Comparison of ENCODE assay signal across 21 cellular contexts in genomic region chr16:89025636-89026035, GRCh38. TPM values are rescaled to one million over a fixed set of nuclear protein-coding genes. Genes with fewer than 3 reads are reported as not detected.
A peak's percentile ranks its signal among the peaks of the same experiment; 100 is the strongest.
DNase-seq lines count a peak whose midpoint lies in the region; ATAC-seq and TF ChIP-seq lines count a peak whose summit lies in the region.
"Had no signal": no experiment of that assay in that cellular context is flagged by ENCODE, and none has a peak within 500 bp of the region (broad histone marks: within the 10 kb centered on the region; RNA-seq: fewer than 3 reads in every experiment).

No MANE protein-coding gene starts in this region.

- peaks cover 14% of the 10 kb centered on the region for H3K36me3 Mint-ChIP-seq in activated naive CD8-positive, alpha-beta T cell treated with anti-CD3 and anti-CD28 coated beads for 36 hours

- H3K9me3 ChIP-seq in RWPE2 (ENCODE audit: severe bottlenecking): no peaks in the 10 kb centered on the region
- H3K9me3 ChIP-seq: right lobe of liver had no signal

- H3K27me3 ChIP-seq in RWPE2 (ENCODE audit: insufficient read depth, poor library complexity, severe bottlenecking) (peaks cover 37% of the 10 kb centered on the region), foreskin keratinocyte (no peaks in the 10 kb centered on the region)

- no peak for TF ChIP-seq CTCF in RWPE2 (IDR thresholded peaks at IDR 0.05; ENCODE audit: poor library complexity, severe bottlenecking)
- no peak for TF ChIP-seq CTCF in foreskin keratinocyte (conservative IDR thresholded peaks at IDR 0.05)

- peak overlapping the region; percentile 88 for H3K27ac Mint-ChIP-seq in activated naive CD8-positive, alpha-beta T cell treated with anti-CD3 and anti-CD28 coated beads for 36 hours
- H3K27ac Mint-ChIP-seq: stimulated activated naive B cell treated with anti-CD40 and anti-IgM and Interleukin-4, amounts not matched to agents 10 μg/mL and 1 μg/mL and 100 μg/mL, for 72 hours had no signal

- H3K27me3 Mint-ChIP-seq in activated naive CD8-positive, alpha-beta T cell treated with anti-CD3 and anti-CD28 coated beads for 36 hours: peaks cover 7% of the 10 kb centered on the region

- H3K9me3 Mint-ChIP-seq in activated naive CD8-positive, alpha-beta T cell treated with anti-CD3 and anti-CD28 coated beads for 36 hours: peaks cover 21% of the 10 kb centered on the region

- intact Hi-C loops in left cardiac atrium (cut with DNase I): no loop called here
- intact Hi-C loops in Right ventricle myocardium superior (cut with DNase I): no loop called here

- H3K27ac ChIP-seq in RWPE2 (ENCODE audit: poor library complexity, severe bottlenecking) (no peak overlapping the region), foreskin keratinocyte (no peak overlapping the region)
- H3K27ac ChIP-seq: C4-2B, gastroesophageal sphincter, KMS-11, right lobe of liver had no signal

- H3K4me3 Mint-ChIP-seq in activated naive CD8-positive, alpha-beta T cell treated with anti-CD3 and anti-CD28 coated beads for 36 hours: no peak overlapping the region
- H3K4me3 Mint-ChIP-seq: stimulated activated naive B cell treated with anti-CD40 and anti-IgM and Interleukin-4, amounts not matched to agents 10 μg/mL and 1 μg/mL and 100 μg/mL, for 72 hours had no signal

- H3K4me1 Mint-ChIP-seq in activated naive CD8-positive, alpha-beta T cell treated with anti-CD3 and anti-CD28 coated beads for 36 hours: peaks cover 9% of the 10 kb centered on the region

- ATAC-seq in left cardiac atrium (no peak), Right ventricle myocardium superior (ENCODE audit: poor library complexity) (no peak), RWPE2 (ENCODE audit: low read depth) (no peak), foreskin keratinocyte (no peak), GM19397 (IDR thresholded peaks at IDR 0.05; ENCODE audit: unreplicated experiment) (no peak)
- ATAC-seq: gastroesophageal sphincter, left lobe of liver had no signal

- H3K36me3 ChIP-seq in RWPE2 (ENCODE audit: low read depth): no peaks in the 10 kb centered on the region
- H3K36me3 ChIP-seq: gastroesophageal sphincter, right lobe of liver had no signal

- no peak overlapping the region for H3K4me3 ChIP-seq in RWPE2 (ENCODE audit: severe bottlenecking)
- H3K4me3 ChIP-seq: gastroesophageal sphincter, right lobe of liver had no signal

- DNase-seq in left cardiac atrium (peak; percentile 1), Right ventricle myocardium superior (no peak), RWPE2 (ENCODE audit: low spot score) (peak; percentile 23), foreskin keratinocyte (no peak), epidermal melanocyte (ENCODE audit: insufficient read length, low spot score) (no peak)
- DNase-seq in activated naive CD8-positive, alpha-beta T cell treated with anti-CD3 and anti-CD28 coated beads for 36 hours: no peak
- DNase-seq: dermis blood vessel endothelial cell; H7; hippocampal formation; NCI-H1417; NCI-H2029 treated with DMSO at 0.1 percent for 48 hours; NCI-H2227 treated with DMSO at 0.1 percent for 48 hours; NCI-H69; stimulated activated naive B cell treated with anti-CD40 and anti-IgM and Interleukin-4, amounts not matched to agents 10 μg/mL and 1 μg/mL and 100 μg/mL, for 72 hours had no signal

- H3K4me1 ChIP-seq in RWPE2 (ENCODE audit: insufficient read depth, poor library complexity, severe bottlenecking) (no peaks in the 10 kb centered on the region), foreskin keratinocyte (no peaks in the 10 kb centered on the region)
- H3K4me1 ChIP-seq: gastroesophageal sphincter, right lobe of liver had no signal

RNA-seq across cellular contexts. Expression of gene CBFA2T3, which starts 48.6 kb away (rescaled TPM):
- 1 to 10 TPM; 6.5 to 6.6 TPM for total RNA-seq in left cardiac atrium
- 8.6 TPM for total RNA-seq in Right ventricle myocardium superior
- total RNA-seq in activated naive CD8-positive, alpha-beta T cell treated with anti-CD3 and anti-CD28 coated beads for 36 hours: under 1 TPM; 0.28 to 0.56 TPM
- total RNA-seq in foreskin keratinocyte: 0.18 and 0.20 TPM in 2 replicates
- 0.09 and 0.18 TPM in 2 replicates for polyA plus RNA-seq in foreskin keratinocyte
- total RNA-seq: dermis blood vessel endothelial cell, SK-MEL-5 had no signal

Comparison
In these comparisons a context has a peak if more than half of its experiments do, and no peak if none do; other contexts are left out.
1. DNase-seq: peak in left cardiac atrium (single experiment) and RWPE2 (single experiment); none in Right ventricle myocardium superior (single experiment), activated naive CD8-positive, alpha-beta T cell treated with anti-CD3 and anti-CD28 coated beads for 36 hours (single experiment), foreskin keratinocyte (0 of 2) and epidermal melanocyte (single experiment).